10 cellular contexts compared by ENCODE assay signal in the genomic region with DNA sequence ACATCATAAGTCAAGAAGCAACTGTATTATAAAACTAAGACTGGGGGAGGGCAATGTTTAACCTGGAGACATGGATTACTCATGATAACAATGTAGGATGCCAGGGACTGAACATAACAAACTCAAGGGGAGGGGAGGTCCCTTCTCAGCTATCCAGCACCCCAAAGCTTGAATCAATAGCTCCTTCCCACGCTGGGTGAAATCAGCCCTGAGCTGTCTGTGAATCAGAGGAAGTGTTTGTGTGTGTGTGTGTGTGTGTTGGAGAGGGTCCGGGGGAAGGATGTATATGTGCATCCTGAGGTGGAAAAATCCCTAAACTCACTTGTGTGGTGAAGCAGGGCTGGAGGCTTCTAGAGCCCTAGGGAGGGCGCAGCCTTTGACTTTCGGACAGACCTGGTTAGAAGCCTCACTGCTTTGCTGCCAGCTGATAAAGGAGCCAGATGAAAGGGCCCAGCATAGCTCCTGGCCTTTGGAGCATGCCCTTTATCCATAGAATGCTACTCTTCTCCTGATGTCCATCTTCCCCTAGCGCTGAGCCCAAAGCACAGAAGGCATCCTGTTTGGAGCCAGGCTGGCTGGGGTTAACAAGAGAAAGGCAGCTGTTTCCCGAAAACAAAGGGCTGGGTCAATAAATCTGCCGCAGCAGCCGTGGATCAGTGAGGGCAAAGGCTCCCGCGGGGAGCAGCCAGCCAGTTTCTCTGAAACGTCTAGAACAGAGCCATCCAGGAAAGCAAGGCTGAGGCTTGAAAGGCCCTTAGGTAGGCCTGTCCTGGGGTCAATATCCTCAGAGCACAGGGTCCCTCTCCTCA. TPM values are rescaled to one million over a fixed set of nuclear protein-coding genes. Genes with fewer than 3 reads are reported as not detected.
DNase-seq lines count a peak whose midpoint lies in the region; ATAC-seq and TF ChIP-seq lines count a peak whose summit lies in the region.
"Had no signal": no experiment of that assay in that cellular context is flagged by ENCODE, and none has a peak within 500 bp of the region (broad histone marks: within the 10 kb centered on the region; RNA-seq: fewer than 3 reads in every experiment).

No MANE protein-coding gene starts in this region.

- intact Hi-C loops in lower lobe of right lung (cut with DNase I): no loop called here
- intact Hi-C loops in head of caudate nucleus (cut with DNase I): no loop called here

- no peaks in the 10 kb centered on the region for H3K27me3 ChIP-seq in AG04450 (ENCODE audit: control insufficient read depth, insufficient read depth, low read length)
- no peaks in the 10 kb centered on the region for H3K27me3 ChIP-seq in lower lobe of right lung (ENCODE audit: low read depth)
- H3K27me3 ChIP-seq in Peyer's patch: no peaks in the 10 kb centered on the region
- H3K27me3 ChIP-seq: ascending aorta had no signal

- H3K9me3 ChIP-seq in AG04450 (ENCODE audit: control insufficient read depth, insufficient read depth, low read length) (no peaks in the 10 kb centered on the region), lower lobe of right lung (no peaks in the 10 kb centered on the region), Peyer's patch (no peaks in the 10 kb centered on the region)
- H3K9me3 ChIP-seq: ascending aorta had no signal

- CTCF ChIA-PET in AG04450 (lab: Charles Lee): interaction anchor here (0.9 to 1.9 kb wide), 3 partner anchors 10 to 39 kb away, joined by 3 to 10 read pairs (median 3); no protein-coding TSS in a partner anchor

- TF ChIP-seq POLR2A in Peyer's patch (IDR thresholded peaks at IDR 0.05): no peak

- H3K4me3 ChIP-seq in AG04450 (ENCODE audit: low read depth, low read length) (no peak overlapping the region), lower lobe of right lung (no peak overlapping the region), Peyer's patch (no peak overlapping the region)
- H3K4me3 ChIP-seq: ascending aorta had no signal

- ATAC-seq in lower lobe of right lung (peak in 1 of 2 donors; percentile 14), GM19328 (IDR thresholded peaks at IDR 0.05; ENCODE audit: unreplicated experiment) (no peak), HG02763 (IDR thresholded peaks at IDR 0.05; ENCODE audit: unreplicated experiment) (no peak)

- H3K4me1 ChIP-seq in lower lobe of right lung: peaks cover 14% of the 10 kb centered on the region
- H3K4me1 ChIP-seq in Peyer's patch: peaks cover 0 to 10% (median 0%) of the 10 kb centered on the region in 4 donors
- H3K4me1 ChIP-seq: ascending aorta had no signal

- TF ChIP-seq CTCF in AG04450 (IDR thresholded peaks at IDR 0.05; ENCODE audit: low read depth, low read length) (no peak), lower lobe of right lung (IDR thresholded peaks at IDR 0.05) (no peak), Peyer's patch (IDR thresholded peaks at IDR 0.05) (no peak)

- DNase-seq in AG04450 (ENCODE audit: low read depth, low spot score): peak; percentile 72
- DNase-seq in HT1080 (ENCODE audit: low read depth): peak; percentile 84
- DNase-seq in astrocyte of the hippocampus (ENCODE audit: low read depth, low spot score): peak; percentile 58
- DNase-seq in lower lobe of right lung: no peak
- DNase-seq in Peyer's patch: no peak
- no peak for DNase-seq in head of caudate nucleus
- DNase-seq: nucleus accumbens had no signal

- peak overlapping the region; percentile 69 for H3K27ac ChIP-seq in AG04450 (ENCODE audit: low read depth, low read length)
- peak overlapping the region; percentile 41 for H3K27ac ChIP-seq in lower lobe of right lung
- peak overlapping the region in 1 of 4 donors; percentile 35 for H3K27ac ChIP-seq in Peyer's patch
- H3K27ac ChIP-seq: ascending aorta had no signal

- POLR2A ChIA-PET in AG04450 (lab: Yijun Ruan, JAX): interaction anchor here (0.9 to 1.0 kb wide), 2 partner anchors 23 to 33 kb away, joined by 3 to 7 read pairs; no protein-coding TSS in a partner anchor

- H3K36me3 ChIP-seq in lower lobe of right lung (no peaks in the 10 kb centered on the region), Peyer's patch (no peaks in the 10 kb centered on the region)
- H3K36me3 ChIP-seq: ascending aorta had no signal

RNA-seq across cellular contexts. Expression of a gene that starts 35.8 kb away (rescaled TPM):
- polyA plus RNA-seq in AG04450 (2011; rRNA removed): 59.4 and 63.8 TPM in 2 replicates
- polyA minus RNA-seq in AG04450 (2011; rRNA and poly(A)+ RNA removed): 76.8 and 78.0 TPM in 2 replicates
- total RNA-seq in HT1080 (2014; rRNA removed; shearing (Covaris generic)): 39.8 and 57.0 TPM in 2 replicates
- 23.9 and 28.5 TPM in 2 replicates for polyA plus RNA-seq in HT1080 (2015; cell fraction: cytosol; rRNA removed)
- 190 and 205 TPM in 2 replicates for polyA plus RNA-seq in HT1080 (2015; cell fraction: nucleus; rRNA removed)
- total RNA-seq in lower lobe of right lung (147 TPM), Peyer's patch (100 to 1,000 TPM in 3 of 4 donors, 10 to 100 TPM in 1; 91.8 to 156 (median 139) TPM)

RNA-seq across cellular contexts. Expression of a gene that starts 46.7 kb away (rescaled TPM):
- 111 and 113 TPM in 2 replicates for polyA plus RNA-seq in AG04450 (2011; rRNA removed)
- 115 and 126 TPM in 2 replicates for polyA minus RNA-seq in AG04450 (2011; rRNA and poly(A)+ RNA removed)
- 206 and 249 TPM in 2 replicates for total RNA-seq in HT1080 (2014; rRNA removed; shearing (Covaris generic))
- polyA plus RNA-seq in HT1080 (2015; cell fraction: cytosol; rRNA removed): 242 and 260 TPM in 2 replicates
- polyA plus RNA-seq in HT1080 (2015; cell fraction: nucleus; rRNA removed): 226 and 227 TPM in 2 replicates
- total RNA-seq in lower lobe of right lung (62.2 TPM), Peyer's patch (100 to 1,000 TPM in 1 of 4 donors, 10 to 100 TPM in 3; 39.9 to 106 (median 50.6) TPM)

RNA-seq across cellular contexts. Expression of a gene that starts 49.2 kb away (rescaled TPM):
- polyA plus RNA-seq in AG04450 (2011; rRNA removed): not detected in 2 replicates
- not detected in 2 replicates for polyA minus RNA-seq in AG04450 (2011; rRNA and poly(A)+ RNA removed)
- total RNA-seq in HT1080 (2014; rRNA removed; shearing (Covaris generic)): not detected in 2 replicates
- not detected in 2 replicates for polyA plus RNA-seq in HT1080 (2015; cell fraction: cytosol; rRNA removed)
- not detected in 2 replicates for polyA plus RNA-seq in HT1080 (2015; cell fraction: nucleus; rRNA removed)
- total RNA-seq in lower lobe of right lung (not detected), Peyer's patch (under 1 TPM in 1 of 4 donors, not detected in 3; 0.80 TPM)
- total RNA-seq: ascending aorta had no signal

RNA-seq across cellular contexts. Expression of a gene that starts 51.9 kb away (rescaled TPM):
- not detected in 2 replicates for polyA plus RNA-seq in AG04450 (2011; rRNA removed)
- not detected in 2 replicates for polyA minus RNA-seq in AG04450 (2011; rRNA and poly(A)+ RNA removed)
- not detected in 2 replicates for total RNA-seq in HT1080 (2014; rRNA removed; shearing (Covaris generic))
- not detected in 2 replicates for polyA plus RNA-seq in HT1080 (2015; cell fraction: cytosol; rRNA removed)
- polyA plus RNA-seq in HT1080 (2015; cell fraction: nucleus; rRNA removed): not detected in 2 replicates
- total RNA-seq in lower lobe of right lung (4.1 TPM), Peyer's patch (1 to 10 TPM in 1 of 4 donors, under 1 TPM in 3; 0.18 to 1.1 (median 0.65) TPM)

Comparison
In these comparisons a context has a peak if more than half of its experiments do, and no peak if none do; other contexts are left out.
1. DNase-seq: peak in AG04450 (single experiment), HT1080 (single experiment) and astrocyte of the hippocampus (single experiment); none in lower lobe of right lung (single experiment), Peyer's patch (0 of 3) and head of caudate nucleus (0 of 42).